8 cellular contexts compared by ENCODE assay signal in the genomic region with DNA sequence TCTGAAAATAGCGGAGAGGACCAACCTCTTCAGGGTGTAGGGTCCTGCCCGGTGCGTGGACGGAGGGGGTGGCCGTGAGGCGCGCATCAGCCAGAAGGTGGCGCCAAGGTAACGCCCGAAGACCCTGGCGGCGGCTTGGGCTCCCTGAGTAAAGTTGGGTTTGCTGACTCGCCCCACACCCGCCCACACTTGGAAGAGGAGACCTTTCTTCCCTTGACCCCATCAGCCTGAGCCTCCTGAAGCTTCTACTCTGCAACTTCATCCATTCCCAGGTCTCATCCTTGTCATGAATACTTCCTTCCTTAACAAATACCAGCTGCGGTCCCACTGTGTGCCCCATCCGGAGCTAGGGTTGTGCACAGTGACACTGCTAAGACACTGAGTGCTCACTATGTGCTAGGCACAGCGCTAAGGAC. TPM values are rescaled to one million over a fixed set of nuclear protein-coding genes. Genes with fewer than 3 reads are reported as not detected.
DNase-seq lines count a peak whose midpoint lies in the region; ATAC-seq and TF ChIP-seq lines count a peak whose summit lies in the region.

No MANE protein-coding gene starts in this region.

- H3K4me3 Mint-ChIP-seq in HFFc6 = no peak overlapping the region
- no peak overlapping the region for H3K4me3 Mint-ChIP-seq in activated CD4-positive, alpha-beta T cell treated with anti-CD3 and anti-CD28 coated beads, Interleukin-2, amount 10 ng/mL, durations not matched to agents 24 days and 14 days

- H3K4me3 ChIP-seq in colonic mucosa = no peak overlapping the region
- no peak overlapping the region for H3K4me3 ChIP-seq in lower lobe of right lung

- H3K27ac Mint-ChIP-seq in HFFc6 = no peak overlapping the region
- no peak overlapping the region for H3K27ac Mint-ChIP-seq in activated CD4-positive, alpha-beta T cell treated with anti-CD3 and anti-CD28 coated beads, Interleukin-2, amount 10 ng/mL, durations not matched to agents 24 days and 14 days

- no peaks in the 10 kb centered on the region for H3K36me3 Mint-ChIP-seq in HFFc6 (ENCODE audit: low read depth)
- no peaks in the 10 kb centered on the region for H3K36me3 Mint-ChIP-seq in activated CD4-positive, alpha-beta T cell treated with anti-CD3 and anti-CD28 coated beads, Interleukin-2, amount 10 ng/mL, durations not matched to agents 24 days and 14 days (ENCODE audit: low read depth)

- no peaks in the 10 kb centered on the region for H3K9me3 ChIP-seq in colonic mucosa
- H3K9me3 ChIP-seq in lower lobe of right lung = no peaks in the 10 kb centered on the region

- H3K36me3 ChIP-seq in colonic mucosa (no peaks in the 10 kb centered on the region), lower lobe of right lung (peaks cover 3% of the 10 kb centered on the region)

- intact Hi-C loops in activated CD4-positive, alpha-beta T cell treated with anti-CD3 and anti-CD28 coated beads, Interleukin-2, amount 10 ng/mL, durations not matched to agents 24 days and 14 days (cut with micrococcal nuclease) = loop anchor here (1.0 kb wide), 1 partner anchor 42 kb away; no protein-coding TSS in a partner anchor
- intact Hi-C loops in colonic mucosa (cut with DNase I) (loop anchor here (2.0 to 10.0 kb wide), 2 partner anchors 212 to 280 kb away; no protein-coding TSS in a partner anchor), lower lobe of right lung (cut with DNase I) (no loop called here)

- H3K27me3 Mint-ChIP-seq in HFFc6 (ENCODE audit: insufficient read depth) = peaks cover 39% of the 10 kb centered on the region
- peaks cover 30% of the 10 kb centered on the region for H3K27me3 Mint-ChIP-seq in activated CD4-positive, alpha-beta T cell treated with anti-CD3 and anti-CD28 coated beads, Interleukin-2, amount 10 ng/mL, durations not matched to agents 24 days and 14 days

- no peak overlapping the region for H3K27ac ChIP-seq in colonic mucosa
- no peak overlapping the region for H3K27ac ChIP-seq in lower lobe of right lung

- H3K9ac ChIP-seq in colonic mucosa (ENCODE audit: low read depth in 2 of 2, low read length in 2 of 2) = no peak overlapping the region

- no peaks in the 10 kb centered on the region for H3K27me3 ChIP-seq in colonic mucosa
- peaks cover 24% of the 10 kb centered on the region for H3K27me3 ChIP-seq in lower lobe of right lung (ENCODE audit: low read depth)

- H3K4me1 ChIP-seq in colonic mucosa (no peaks in the 10 kb centered on the region), lower lobe of right lung (no peaks in the 10 kb centered on the region)

- H3K9me3 Mint-ChIP-seq in HFFc6 = no peaks in the 10 kb centered on the region
- H3K9me3 Mint-ChIP-seq in activated CD4-positive, alpha-beta T cell treated with anti-CD3 and anti-CD28 coated beads, Interleukin-2, amount 10 ng/mL, durations not matched to agents 24 days and 14 days = no peaks in the 10 kb centered on the region

- ATAC-seq in lower lobe of right lung (peak; percentile 80 to 81), HG03469 (IDR thresholded peaks at IDR 0.05; ENCODE audit: unreplicated experiment) (no peak)

- peaks cover 8% of the 10 kb centered on the region for H3K4me1 Mint-ChIP-seq in HFFc6 (ENCODE audit: low read depth)
- peaks cover 2% of the 10 kb centered on the region for H3K4me1 Mint-ChIP-seq in activated CD4-positive, alpha-beta T cell treated with anti-CD3 and anti-CD28 coated beads, Interleukin-2, amount 10 ng/mL, durations not matched to agents 24 days and 14 days

- DNase-seq in COLO829 (ENCODE audit: low spot score) (peak; percentile 65), HFFc6 (peak; percentile 22), NCI-H510A treated with DMSO at 0.1 percent for 48 hours (lab: John Stamatoyannopoulos, UW) (peak; percentile 74), colonic mucosa (peak; percentile 47), lower lobe of right lung (peak; percentile 83)
- peak; percentile 86 for DNase-seq in activated CD4-positive, alpha-beta T cell treated with anti-CD3 and anti-CD28 coated beads, Interleukin-2, amount 10 ng/mL, durations not matched to agents 24 days and 14 days
- peak; percentile 29 to 56 (median 33) for DNase-seq in stimulated activated CD4-positive, alpha-beta T cell treated with anti-CD3 and anti-CD28 coated beads, TNF-alpha, amount 100 ng/mL, for 48 hours (ENCODE audit: low read depth in 3 of 3)

- TF ChIP-seq CTCF in HFFc6 (IDR thresholded peaks at IDR 0.05) (peak; percentile 87), colonic mucosa (IDR thresholded peaks at IDR 0.05) (peak; percentile 76), lower lobe of right lung (IDR thresholded peaks at IDR 0.05) (peak; percentile 77)

RNA-seq across cellular contexts. Expression of a gene that starts 14.6 kb away (rescaled TPM):
- total RNA-seq in HFFc6 (2021; fragmentation: NEBNext Ultra II Directional; extraction: Animal tissue kit (Norgen Biotek cat#: 25700)) = 1 to 10 TPM in 2 of 6 experiments, under 1 TPM in 4; 0.34 to 3.6 (median 0.62) TPM
- 2.5 and 2.7 TPM in 2 replicates for total RNA-seq in activated CD4-positive, alpha-beta T cell treated with anti-CD3 and anti-CD28 coated beads, Interleukin-2, amount 10 ng/mL, durations not matched to agents 24 days and 14 days
- total RNA-seq in colonic mucosa = 1 to 10 TPM; 2.8 to 4.4 TPM
- 35.7 TPM for total RNA-seq in lower lobe of right lung

RNA-seq across cellular contexts. Expression of a gene that starts 43.0 kb away (rescaled TPM):
- total RNA-seq in HFFc6 (2021; fragmentation: NEBNext Ultra II Directional; extraction: Animal tissue kit (Norgen Biotek cat#: 25700)) = 10 to 100 TPM; 15.3 to 25.1 (median 23.2) TPM
- total RNA-seq in activated CD4-positive, alpha-beta T cell treated with anti-CD3 and anti-CD28 coated beads, Interleukin-2, amount 10 ng/mL, durations not matched to agents 24 days and 14 days = 27.6 and 30.3 TPM in 2 replicates
- total RNA-seq in colonic mucosa = 10 to 100 TPM; 20.4 to 32.1 TPM
- total RNA-seq in lower lobe of right lung = 29.4 TPM

Comparison
In these comparisons a context has a peak if more than half of its experiments do, and no peak if none do; other contexts are left out.
1. DNase-seq: peak in every context shown above with its lines; median percentile 86 in activated CD4-positive, alpha-beta T cell treated with anti-CD3 and anti-CD28 coated beads, Interleukin-2, amount 10 ng/mL, durations not matched to agents 24 days and 14 days; 83 in lower lobe of right lung; 74 in NCI-H510A treated with DMSO at 0.1 percent for 48 hours; 65 in COLO829; 47 in colonic mucosa; 33 in stimulated activated CD4-positive, alpha-beta T cell treated with anti-CD3 and anti-CD28 coated beads, TNF-alpha, amount 100 ng/mL, for 48 hours; 22 in HFFc6.